Comparison of ENCODE assay signal across 28 cellular contexts in the genomic region with DNA sequence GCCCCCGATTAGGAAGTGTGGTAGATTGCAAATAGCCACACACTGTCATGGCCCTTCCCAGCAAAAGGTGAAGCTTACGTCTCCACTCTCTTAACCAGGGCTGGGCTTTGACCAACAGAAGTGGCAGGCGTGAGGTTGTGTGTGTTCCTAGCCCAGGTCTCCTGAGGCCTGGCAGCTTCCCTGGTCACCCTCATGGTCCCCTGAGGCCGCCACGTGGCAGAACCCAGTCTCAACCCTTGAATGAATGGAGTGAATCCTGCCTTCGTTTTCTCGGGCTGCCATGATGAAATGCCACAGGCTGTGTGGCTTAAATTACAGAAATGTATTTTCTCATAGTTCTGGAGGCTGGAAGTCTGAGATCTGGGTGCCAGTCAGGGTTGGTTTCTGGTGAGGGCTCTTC.
"Had no signal": no experiment of that assay in that cellular context is flagged by ENCODE, and none has a peak within 500 bp of the region (broad histone marks: within the 10 kb centered on the region; RNA-seq: fewer than 3 reads in every experiment).

No MANE protein-coding gene starts in this region.

- H3K9me3 ChIP-seq: heart right ventricle, left lung, lower lobe of right lung, neutrophil, pancreas, psoas muscle, suprapubic skin, thoracic aorta, tibial artery, upper lobe of right lung, uterus had no signal

- H3K4me3 Mint-ChIP-seq: naive thymus-derived CD8-positive, alpha-beta T cell; nephron; neural crest cell; stimulated activated effector memory CD8-positive, alpha-beta T cell treated with anti-CD3 and anti-CD28 coated beads, Interleukin-12 subunit alpha, Interleukin-12 subunit beta, amount 100 ng/mL, for 72 hours; stimulated activated naive CD8-positive, alpha-beta T cell treated with anti-CD3 and anti-CD28 coated beads, Interleukin-15, Interleukin-2, amounts not matched to agents 100 ng/mL and 50 ng/mL, for 24 hours had no signal

- H3K27me3 ChIP-seq: hepatocyte, left lung, neutrophil, pancreas, suprapubic skin, upper lobe of right lung, uterus had no signal

- H3K4me2 ChIP-seq: hepatocyte had no signal

- H3K4me1 Mint-ChIP-seq: naive thymus-derived CD8-positive, alpha-beta T cell; stimulated activated effector memory CD8-positive, alpha-beta T cell treated with anti-CD3 and anti-CD28 coated beads, Interleukin-12 subunit alpha, Interleukin-12 subunit beta, amount 100 ng/mL, for 72 hours had no signal

- FAIRE-seq: keratinocyte, pancreas had no signal

- H3K4me3 ChIP-seq: heart right ventricle, hepatocyte, left lung, lower lobe of right lung, pancreas, psoas muscle, skin epidermis, suprapubic skin, thoracic aorta, tibial artery, upper lobe of right lung, uterus had no signal

- H3K79me2 ChIP-seq: hepatocyte had no signal

- H3K27ac ChIP-seq: heart right ventricle, hepatocyte, left lung, lower lobe of right lung, neutrophil, pancreas, psoas muscle, skin epidermis, suprapubic skin, thoracic aorta, tibial artery, upper lobe of right lung, uterus had no signal

- H2AFZ ChIP-seq: hepatocyte had no signal

- H3K36me3 ChIP-seq: heart right ventricle, left lung, lower lobe of right lung, neutrophil, pancreas, suprapubic skin, thoracic aorta, tibial artery, upper lobe of right lung, uterus had no signal

- DNase-seq: heart right ventricle; kidney glomerular epithelial cell; left cardiac atrium; left lung; lower lobe of right lung; mammary epithelial cell; mesenchymal stem cell; naive thymus-derived CD8-positive, alpha-beta T cell; occipital lobe; pancreas; posterior cingulate gyrus; psoas muscle; stimulated activated CD4-positive, alpha-beta T cell treated with anti-CD3 and anti-CD28 coated beads, Interleukin-4, amount 100 ng/mL, for 24 hours; stimulated activated naive CD4-positive, alpha-beta T cell; tibial artery; trophoblast cell; upper lobe of right lung; uterus had no signal

- H3K36me3 Mint-ChIP-seq: naive thymus-derived CD8-positive, alpha-beta T cell; stimulated activated effector memory CD8-positive, alpha-beta T cell treated with anti-CD3 and anti-CD28 coated beads, Interleukin-12 subunit alpha, Interleukin-12 subunit beta, amount 100 ng/mL, for 72 hours had no signal

- H3K9me3 Mint-ChIP-seq: naive thymus-derived CD8-positive, alpha-beta T cell; nephron; stimulated activated effector memory CD8-positive, alpha-beta T cell treated with anti-CD3 and anti-CD28 coated beads, Interleukin-12 subunit alpha, Interleukin-12 subunit beta, amount 100 ng/mL, for 72 hours; stimulated activated naive CD8-positive, alpha-beta T cell treated with anti-CD3 and anti-CD28 coated beads, Interleukin-15, Interleukin-2, amounts not matched to agents 100 ng/mL and 50 ng/mL, for 24 hours had no signal

- ATAC-seq: heart right ventricle; left cardiac atrium; left lung; lower lobe of right lung; naive thymus-derived CD8-positive, alpha-beta T cell; pancreas; psoas muscle; stimulated activated effector memory CD8-positive, alpha-beta T cell treated with anti-CD3 and anti-CD28 coated beads, Interleukin-12 subunit alpha, Interleukin-12 subunit beta, amount 100 ng/mL, for 72 hours; upper lobe of right lung had no signal

- H3K4me1 ChIP-seq: heart right ventricle, left lung, lower lobe of right lung, pancreas, psoas muscle, suprapubic skin, tibial artery, upper lobe of right lung, uterus had no signal

- H3K27me3 Mint-ChIP-seq: stimulated activated naive CD8-positive, alpha-beta T cell treated with anti-CD3 and anti-CD28 coated beads, Interleukin-15, Interleukin-2, amounts not matched to agents 100 ng/mL and 50 ng/mL, for 24 hours had no signal

- H3K27ac Mint-ChIP-seq: naive thymus-derived CD8-positive, alpha-beta T cell; nephron; stimulated activated effector memory CD8-positive, alpha-beta T cell treated with anti-CD3 and anti-CD28 coated beads, Interleukin-12 subunit alpha, Interleukin-12 subunit beta, amount 100 ng/mL, for 72 hours; stimulated activated naive CD8-positive, alpha-beta T cell treated with anti-CD3 and anti-CD28 coated beads, Interleukin-15, Interleukin-2, amounts not matched to agents 100 ng/mL and 50 ng/mL, for 24 hours had no signal
